Comparison of ENCODE assay signal across 8 cellular contexts in genomic region chr12:28998662-28999120, GRCh38.
DNase-seq lines count a peak whose midpoint lies in the region; ATAC-seq and TF ChIP-seq lines count a peak whose summit lies in the region.

No MANE protein-coding gene starts in this region.

- ATAC-seq in GM18858 (IDR thresholded peaks at IDR 0.05; ENCODE audit: unreplicated experiment) (peak; percentile 49), GM18505 (IDR thresholded peaks at IDR 0.05; ENCODE audit: unreplicated experiment) (no peak), GM18517 (IDR thresholded peaks at IDR 0.05; ENCODE audit: unreplicated experiment) (no peak)

- POLR2A ChIA-PET in RWPE1 (lab: Yijun Ruan, JAX; ENCODE audit: low non-redundant PET), result no interaction called here

- TF ChIP-seq CTCF in BE2C (IDR thresholded peaks at IDR 0.05; ENCODE audit: low read depth, low read length) (peak; percentile 66), RWPE1 (conservative IDR thresholded peaks at IDR 0.05; ENCODE audit: low read depth) (peak; percentile 36), stomach (IDR thresholded peaks at IDR 0.05) (peak in 5 of 7 experiments; percentile 7 to 52 (median 20))

- H3K4me3 ChIP-seq in BE2C (ENCODE audit: low read depth, low read length), result no peak overlapping the region
- H3K4me3 ChIP-seq in stomach, result no peak overlapping the region

- H3K36me3 ChIP-seq in BE2C (no peaks in the 10 kb centered on the region), stomach (no peaks in the 10 kb centered on the region)

- intact Hi-C loops in stomach (cut with DNase I; ENCODE audit: low total_unique reads), result no loop called here

- no peak for TF ChIP-seq EP300 in stomach (IDR thresholded peaks at IDR 0.05)

- CTCF ChIA-PET in RWPE1 (lab: Yijun Ruan, JAX), result interaction anchor here (0.6 kb wide), 2 partner anchors 310 to 536 kb away, joined by 3 to 6 read pairs; no protein-coding TSS in a partner anchor

- DNase-seq in BE2C, result peak; percentile 17
- DNase-seq in RWPE1 (ENCODE audit: low spot score), result peak; percentile 34
- peak; percentile 7 for DNase-seq in glomerular endothelial cell (ENCODE audit: extremely low read depth, low read depth, low spot score)
- no peak for DNase-seq in stomach
- no peak for DNase-seq in NCI-H146 treated with DMSO at 0.1 percent for 48 hours (lab: John Stamatoyannopoulos, UW; ENCODE audit: unreplicated experiment)

- WGBS in stomach, 5 donors, result 32 to 45% (median 39%) methylated on average over 4 of the region's 4 CpGs

- no peak overlapping the region for H3K27ac ChIP-seq in RWPE1
- H3K27ac ChIP-seq in stomach, result no peak overlapping the region

- TF ChIP-seq POLR2A in stomach (IDR thresholded peaks at IDR 0.05), result no peak
- TF ChIP-seq POLR2A in GM18505 (IDR thresholded peaks at IDR 0.05; ENCODE audit: borderline replicate concordance, extremely low read depth, insufficient read depth, insufficient read length), result no peak

- H3K9me3 ChIP-seq in BE2C (no peaks in the 10 kb centered on the region), stomach (no peaks in the 10 kb centered on the region)

- H3K27me3 ChIP-seq in BE2C (no peaks in the 10 kb centered on the region), stomach (no peaks in the 10 kb centered on the region)

- no peaks in the 10 kb centered on the region for H3K4me1 ChIP-seq in BE2C
- peaks cover 0 to 7% (median 3%) of the 10 kb centered on the region in 4 donors for H3K4me1 ChIP-seq in stomach

Comparison
In these comparisons a context has a peak if more than half of its experiments do, and no peak if none do; other contexts are left out.
1. DNase-seq: peak in BE2C (single experiment), RWPE1 (single experiment) and glomerular endothelial cell (single experiment); none in stomach (single experiment) and NCI-H146 treated with DMSO at 0.1 percent for 48 hours (single experiment).
2. Peak in every context shown above with its lines, with median percentiles within 50 percentile points of each other: CTCF ChIP-seq.